Comparison of ENCODE assay signal across 1 cellular context in genomic region chr7:1712907-1713501, GRCh38.
TF ChIP-seq lines count a peak whose summit lies in the region.

No MANE protein-coding gene starts in this region.

TF ChIP-seq in HepG2, 621 proteins besides CTCF, POLR2A, EP300 and RAD21 (continued from another document):
- TF ChIP-seq JDP2 (CRISPR knock-in tag; IDR thresholded peaks at IDR 0.05; ENCODE audit: borderline replicate concordance) (no peak), ZNF776 (CRISPR knock-in tag; IDR thresholded peaks at IDR 0.05) (no peak), ZSCAN20 (CRISPR knock-in tag; IDR thresholded peaks at IDR 0.05; ENCODE audit: borderline replicate concordance) (no peak)
TF ChIP-seq in HepG2: peak in this region for 7.
